Comparison of ENCODE assay signal across 8 cellular contexts in the genomic region with DNA sequence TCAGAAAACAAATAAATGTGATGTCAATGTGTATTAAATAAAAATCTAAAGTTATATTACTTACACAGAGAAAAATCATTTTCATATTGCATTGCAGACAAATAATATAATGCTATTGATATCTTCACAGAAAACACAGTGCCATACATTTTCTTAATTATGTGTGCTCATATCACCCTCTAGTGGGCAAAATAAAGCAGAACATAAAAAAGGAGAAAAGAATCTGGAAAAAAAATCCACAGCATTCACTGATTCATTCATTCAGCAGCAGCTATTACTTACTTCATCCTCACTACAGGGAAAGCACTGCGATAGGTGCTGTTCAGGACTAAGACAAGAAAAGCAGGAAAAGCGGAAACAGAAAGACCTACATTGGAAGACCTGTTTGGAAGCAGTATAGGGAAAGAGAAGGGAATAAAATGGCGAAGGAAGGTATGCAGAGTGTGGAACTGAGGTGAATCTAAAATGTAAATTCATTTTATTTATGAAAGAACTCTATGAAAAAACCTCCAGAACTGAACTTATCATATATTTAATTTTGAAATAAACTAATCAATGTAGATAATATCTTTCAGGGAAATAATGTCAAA.
A peak's percentile ranks its signal among the peaks of the same experiment; 100 is the strongest.
DNase-seq lines count a peak whose midpoint lies in the region; ATAC-seq and TF ChIP-seq lines count a peak whose summit lies in the region.

No MANE protein-coding gene starts in this region.

- no peaks in the 10 kb centered on the region for H3K9me3 ChIP-seq in left ventricle myocardium inferior (replicated peaks)

- TF ChIP-seq CTCF in left ventricle myocardium inferior (IDR thresholded peaks at IDR 0.05; ENCODE audit: borderline replicate concordance) (peak; percentile 67), choroid plexus epithelial cell (conservative IDR thresholded peaks at IDR 0.05; ENCODE audit: low read depth, low read length) (peak; percentile 64), nephron progenitor cell (IDR thresholded peaks at IDR 0.05) (peak; percentile 66)

- ATAC-seq in left ventricle myocardium superior (no peak), HG02938 (IDR thresholded peaks at IDR 0.05; ENCODE audit: unreplicated experiment) (peak; percentile 88)

- peaks cover 34% of the 10 kb centered on the region for H3K36me3 ChIP-seq in left ventricle myocardium inferior

- H3K4me3 Mint-ChIP-seq in nephron progenitor cell: no peak overlapping the region

- DNase-seq in left ventricle myocardium inferior: no peak
- no peak for DNase-seq in left ventricle myocardium superior
- peak; percentile 43 for DNase-seq in NCI-H460 (ENCODE audit: extremely low read depth, low read depth)
- DNase-seq in choroid plexus epithelial cell (ENCODE audit: low read depth): peak; percentile 68
- DNase-seq in nephron progenitor cell: no peak
- DNase-seq in activated effector memory CD4-positive, alpha-beta T cell treated with anti-CD3 and anti-CD28 coated beads, Interleukin-2, amount 50 U/mL, for 16 hours: no peak
- DNase-seq in activated effector memory CD4-positive, alpha-beta T cell treated with Interleukin-2 at 50 U/mL for 16 hours: no peak

- H3K36me3 Mint-ChIP-seq in nephron progenitor cell (ENCODE audit: low read depth): peaks cover 13% of the 10 kb centered on the region

- no peaks in the 10 kb centered on the region for H3K27me3 ChIP-seq in left ventricle myocardium inferior (ENCODE audit: low read depth)

- intact Hi-C loops in left ventricle myocardium inferior (cut with micrococcal nuclease): no loop called here
- intact Hi-C loops in left ventricle myocardium superior (cut with micrococcal nuclease): no loop called here

- H3K9me3 Mint-ChIP-seq in nephron progenitor cell: no peaks in the 10 kb centered on the region

- peak overlapping the region; percentile 52 for H3K27ac Mint-ChIP-seq in nephron progenitor cell

- H3K4me3 ChIP-seq in left ventricle myocardium inferior: no peak overlapping the region
- no peak overlapping the region for H3K4me3 ChIP-seq in choroid plexus epithelial cell (ENCODE audit: low read depth, low read length)

- no peak overlapping the region for H3K27ac ChIP-seq in left ventricle myocardium inferior (replicated peaks)

- no peaks in the 10 kb centered on the region for H3K4me1 ChIP-seq in left ventricle myocardium inferior

- H3K27me3 Mint-ChIP-seq in nephron progenitor cell (ENCODE audit: low read depth, poor library complexity): no peaks in the 10 kb centered on the region

- H3K4me1 Mint-ChIP-seq in nephron progenitor cell: no peaks in the 10 kb centered on the region

Comparison
In these comparisons a context has a peak if more than half of its experiments do, and no peak if none do; other contexts are left out.
1. DNase-seq: peak in NCI-H460 (single experiment) and choroid plexus epithelial cell (single experiment); none in left ventricle myocardium inferior (single experiment), left ventricle myocardium superior (single experiment), nephron progenitor cell (single experiment), activated effector memory CD4-positive, alpha-beta T cell treated with anti-CD3 and anti-CD28 coated beads, Interleukin-2, amount 50 U/mL, for 16 hours (single experiment) and activated effector memory CD4-positive, alpha-beta T cell treated with Interleukin-2 at 50 U/mL for 16 hours (single experiment).
2. Peak in every context shown above with its lines, with median percentiles within 50 percentile points of each other: CTCF ChIP-seq.